ENCODE assay signal across 8 cellular contexts in genomic region chr9:136546697-136547481, GRCh38. TPM values are rescaled to one million over a fixed set of nuclear protein-coding genes. Genes with fewer than 3 reads are reported as not detected.
A peak's percentile ranks its signal among the peaks of the same experiment; 100 is the strongest.
DNase-seq lines count a peak whose midpoint lies in the region; ATAC-seq and TF ChIP-seq lines count a peak whose summit lies in the region.

No MANE protein-coding gene starts in this region.

- no peaks in the 10 kb centered on the region for H3K27me3 Mint-ChIP-seq in nephron progenitor cell (ENCODE audit: low read depth, poor library complexity)

- peaks cover 69% of the 10 kb centered on the region for H3K4me1 Mint-ChIP-seq in nephron progenitor cell

- peak overlapping the region; percentile 82 for H3K4me3 Mint-ChIP-seq in nephron progenitor cell

- peak overlapping the region; percentile 96 for H3K9ac ChIP-seq in NT2/D1 (ENCODE audit: insufficient read length, low read depth)

- H3K9me3 Mint-ChIP-seq in nephron progenitor cell, result no peaks in the 10 kb centered on the region

- DNase-seq in H4 (ENCODE audit: low spot score) (peak; percentile 46), NT2/D1 (ENCODE audit: low read depth, low spot score) (no peak), fibroblast of the aortic adventitia (ENCODE audit: low read depth) (peak; percentile 41), nephron progenitor cell (peak; percentile 52), uterus (peak; percentile 87 to 88)
- DNase-seq in activated effector memory CD4-positive, alpha-beta T cell treated with anti-CD3 and anti-CD28 coated beads, Interleukin-2, amount 50 U/mL, for 16 hours, result peak; percentile 85

- H3K36me3 Mint-ChIP-seq in nephron progenitor cell (ENCODE audit: low read depth), result no peaks in the 10 kb centered on the region

- H3K36me3 ChIP-seq in NT2/D1 (ENCODE audit: insufficient read depth, insufficient read length, low read length) (peaks cover 22% of the 10 kb centered on the region), uterus (no peaks in the 10 kb centered on the region)

- intact Hi-C loops in uterus (cut with DNase I; ENCODE audit: low total_unique reads), result loop anchor here (10.0 kb wide), 1 partner anchor 62 kb away; the partner anchor contains the start of gene SEC16A

- ATAC-seq in HG02588 (IDR thresholded peaks at IDR 0.05; ENCODE audit: unreplicated experiment), result no peak

- H3K4me3 ChIP-seq in NT2/D1 (ENCODE audit: insufficient read length, low read depth), result peak overlapping the region; percentile 71
- peak overlapping the region; percentile 66 for H3K4me3 ChIP-seq in fibroblast of the aortic adventitia (ENCODE audit: low read depth, low read length)
- peak overlapping the region; percentile 56 to 84 for H3K4me3 ChIP-seq in uterus

- H3K27ac ChIP-seq in C4-2B (peak overlapping the region; percentile 99), uterus (peak overlapping the region; percentile 90 to 91)

- H3K27ac Mint-ChIP-seq in nephron progenitor cell, result peak overlapping the region; percentile 22

- H3K27me3 ChIP-seq in NT2/D1 (ENCODE audit: insufficient read depth, insufficient read length) (no peaks in the 10 kb centered on the region), uterus (no peaks in the 10 kb centered on the region)

- no peak for TF ChIP-seq CTCF in C4-2B (conservative IDR thresholded peaks at IDR 0.05)
- peak; percentile 4 for TF ChIP-seq CTCF in fibroblast of the aortic adventitia (IDR thresholded peaks at IDR 0.05; ENCODE audit: insufficient read depth, low read length)
- TF ChIP-seq CTCF in nephron progenitor cell (IDR thresholded peaks at IDR 0.05), result no peak
- TF ChIP-seq CTCF in uterus (IDR thresholded peaks at IDR 0.05), result no peak

- peak in 1 of 2 donors; percentile 46 for TF ChIP-seq POLR2A in uterus (IDR thresholded peaks at IDR 0.05)

- H3K4me1 ChIP-seq in NT2/D1 (ENCODE audit: insufficient read depth, insufficient read length) (peaks cover 48% of the 10 kb centered on the region), uterus (peaks cover 7 to 29% of the 10 kb centered on the region in 2 donors)

- H3K9me3 ChIP-seq in NT2/D1 (ENCODE audit: insufficient read depth, low read length) (no peaks in the 10 kb centered on the region), uterus (no peaks in the 10 kb centered on the region)

RNA-seq across cellular contexts. Expression of gene NOTCH1, which starts 1.0 kb away (rescaled TPM):
- total RNA-seq in H4 (2014; rRNA removed; shearing (Covaris generic)), result 2.4 and 3.2 TPM in 2 replicates
- total RNA-seq in fibroblast of the aortic adventitia (ENCODE audit: low replicate concordance) (8.8 and 8.9 TPM in 2 replicates), uterus (100 to 1,000 TPM in 1 of 4 donors, 10 to 100 TPM in 3; 19.7 to 109 (median 35.6) TPM)
